In genomic region chr7:44979481-44980392, GRCh38 we compare ENCODE assay signal across 8 cellular contexts. TPM values are rescaled to one million over a fixed set of nuclear protein-coding genes. Genes with fewer than 3 reads are reported as not detected.
A peak's percentile ranks its signal among the peaks of the same experiment; 100 is the strongest.
DNase-seq lines count a peak whose midpoint lies in the region; ATAC-seq, FAIRE-seq and TF ChIP-seq lines count a peak whose summit lies in the region.

No MANE protein-coding gene starts in this region.

- peak overlapping the region; percentile 96 for H3K27ac Mint-ChIP-seq in T-cell

- H3K9me3 ChIP-seq in BLaER1 (no peaks in the 10 kb centered on the region), lung (ENCODE audit: control insufficient read depth in 2 of 2, insufficient read depth in 1 of 2, low read length in 1 of 2) (no peaks in the 10 kb centered on the region)

- peaks cover 37% of the 10 kb centered on the region for H4K20me1 ChIP-seq in BLaER1

- WGBS in lung, 2 donors: 52 to 56% methylated on average over 8 of the region's 8 CpGs

- ATAC-seq in T-cell (replicated peaks in 1 of 4) (no peak), lung (ENCODE audit: insufficient read depth, low FRiP score) (peak; percentile 5), GM18867 (IDR thresholded peaks at IDR 0.05; ENCODE audit: unreplicated experiment) (no peak)

- H3K27me3 Mint-ChIP-seq in T-cell: no peaks in the 10 kb centered on the region

- peak overlapping the region; percentile 88 to 99 (median 95) for H3K4me3 Mint-ChIP-seq in T-cell

- peak overlapping the region; percentile 88 for H3K27ac ChIP-seq in BLaER1
- peak overlapping the region in 1 of 2 donors; percentile 93 for H3K27ac ChIP-seq in lung (ENCODE audit: low read depth in 1 of 2, low read length in 1 of 2)

- no peaks in the 10 kb centered on the region for H3K9me3 Mint-ChIP-seq in T-cell

- TF ChIP-seq CTCF in lung (IDR thresholded peaks at IDR 0.05; ENCODE audit: control extremely low read depth, extremely low read depth): no peak

- H3K4me1 ChIP-seq in BLaER1 (peaks cover 99% of the 10 kb centered on the region), lung (ENCODE audit: control insufficient read depth in 2 of 2, insufficient read depth in 2 of 2, low read length in 2 of 2) (peaks cover 2 to 34% of the 10 kb centered on the region in 2 donors)

- H3K4me2 ChIP-seq in BLaER1: peak overlapping the region; percentile 98

- peaks cover 38% of the 10 kb centered on the region for H3K36me3 Mint-ChIP-seq in T-cell

- H3K36me3 ChIP-seq in BLaER1 (peaks cover 62% of the 10 kb centered on the region), lung (ENCODE audit: control insufficient read depth in 2 of 2, insufficient read depth in 2 of 2, low read length in 2 of 2) (peaks cover 11 to 40% of the 10 kb centered on the region in 2 donors)

- H3K4me1 Mint-ChIP-seq in T-cell: peaks cover 73 to 93% (median 85%) of the 10 kb centered on the region in 3 donors

- peak overlapping the region; percentile 78 for H3K9ac ChIP-seq in BLaER1

- POLR2A ChIA-PET in T-cell (lab: Charles Lee): interaction anchor here in 1 of 2 donors (0.7 to 0.8 kb wide), 2 partner anchors 20 to 402 kb away, joined by 3 to 4 read pairs; partner anchors contain the start of gene CCM2

- peak; percentile 42 for FAIRE-seq in GM19239 (lab: Jason Lieb, UNC)

- DNase-seq in GM19239 (ENCODE audit: insufficient read length, low spot score): no peak
- DNase-seq in T-cell: no peak
- DNase-seq in lung (ENCODE audit: low spot score): no peak
- no peak for DNase-seq in stimulated activated CD8-positive, alpha-beta memory T cell treated with anti-CD3 and anti-CD28 coated beads, Interleukin-4, amount 100 ng/mL, for 48 hours
- no peak for DNase-seq in activated CD4-positive, CD25-positive, alpha-beta regulatory T cell treated with anti-CD3 and anti-CD28 coated beads, Interleukin-2, amount 50 U/mL, for 72 hours
- DNase-seq in stimulated activated naive CD4-positive, alpha-beta T cell (lab: John Stamatoyannopoulos, UW): no peak

- H3K4me3 ChIP-seq in BLaER1: peak overlapping the region; percentile 68
- H3K4me3 ChIP-seq in lung: no peak overlapping the region

- H3K27me3 ChIP-seq in BLaER1 (no peaks in the 10 kb centered on the region), lung (ENCODE audit: control insufficient read depth, insufficient read depth) (no peaks in the 10 kb centered on the region)

- CTCF ChIA-PET in T-cell (lab: Charles Lee): interaction anchor here (0.6 to 1.3 kb wide), 5 partner anchors 17 to 83 kb away, joined by 3 to 4 read pairs (median 4); no protein-coding TSS in a partner anchor

RNA-seq across cellular contexts. Expression of gene MYO1G, which starts 0.9 kb away (rescaled TPM):
- total RNA-seq in T-cell: 100 to 1,000 TPM; 183 to 272 (median 192) TPM
- 10 to 100 TPM; 11.9 to 44.6 TPM for total RNA-seq in lung
- 10 to 100 TPM; 21.8 to 76.8 TPM for polyA plus RNA-seq in lung

RNA-seq across cellular contexts. Expression of gene CCM2, which starts 20.3 kb away (rescaled TPM):
- total RNA-seq in T-cell (100 to 1,000 TPM in 4 of 5 donors, 10 to 100 TPM in 1; 88.6 to 190 (median 167) TPM), lung (10 to 100 TPM; 21.7 to 46.9 TPM)
- polyA plus RNA-seq in lung: 10 to 100 TPM; 55.3 to 57.6 TPM

Comparison
In these comparisons a context has a peak if more than half of its experiments do, and no peak if none do; other contexts are left out.
1. RNA of gene MYO1G, which starts 0.9 kb away (total RNA-seq): 183 to 272 TPM in T-cell; 11.9 to 44.6 TPM in lung; every median in the first group is over 4 times any median in the second.